Comparison of ENCODE assay signal across 9 cellular contexts in genomic region chr9:37080165-37080627, GRCh38. TPM values are rescaled to one million over a fixed set of nuclear protein-coding genes. Genes with fewer than 3 reads are reported as not detected.
A peak's percentile ranks its signal among the peaks of the same experiment; 100 is the strongest.
DNase-seq lines count a peak whose midpoint lies in the region; ATAC-seq and TF ChIP-seq lines count a peak whose summit lies in the region.
"Not testable (repeated sequence)": the region's sequence is repeated elsewhere in the genome, so short reads cannot be mapped to it uniquely, and the experiment has no call there.
"Had no signal": no experiment of that assay in that cellular context is flagged by ENCODE, and none has a peak within 500 bp of the region (broad histone marks: within the 10 kb centered on the region; RNA-seq: fewer than 3 reads in every experiment).

No MANE protein-coding gene starts in this region.

- peak overlapping the region; percentile 85 to 92 for H3K4me3 ChIP-seq in CD4-positive, alpha-beta memory T cell (ENCODE audit: low read length in 2 of 2)
- peak overlapping the region; percentile 64 for H3K4me3 ChIP-seq in RWPE2 (ENCODE audit: severe bottlenecking)
- peak overlapping the region; percentile 85 to 88 for H3K4me3 ChIP-seq in ascending aorta
- H3K4me3 ChIP-seq in foreskin fibroblast (ENCODE audit: low read depth in 1 of 2, low read length in 2 of 2) = peak overlapping the region; percentile 86 to 96
- H3K4me3 ChIP-seq in mucosa of descending colon = peak overlapping the region; percentile 45

- H3K27me3 ChIP-seq in CD4-positive, alpha-beta memory T cell (ENCODE audit: insufficient read depth, low read length); RWPE2 (ENCODE audit: insufficient read depth, poor library complexity, severe bottlenecking); ascending aorta: not testable (repeated sequence)

- H3K27ac Mint-ChIP-seq in CD4-positive, alpha-beta memory T cell = peak overlapping the region; percentile 95 to 99 (median 98)
- H3K27ac Mint-ChIP-seq in stimulated activated memory B cell treated with anti-CD40 and anti-IgM and Interleukin-4, amounts not matched to agents 10 μg/mL and 1 μg/mL and 100 μg/mL, for 72 hours = peak overlapping the region; percentile 97

- H3K27me3 Mint-ChIP-seq in CD4-positive, alpha-beta memory T cell; stimulated activated memory B cell treated with anti-CD40 and anti-IgM and Interleukin-4, amounts not matched to agents 10 μg/mL and 1 μg/mL and 100 μg/mL, for 72 hours: not testable (repeated sequence)

- H3K4me1 ChIP-seq in CD4-positive, alpha-beta memory T cell (ENCODE audit: insufficient read depth, low read length) = peaks cover 48% of the 10 kb centered on the region
- not testable (repeated sequence) for H3K4me1 ChIP-seq in RWPE2 (ENCODE audit: insufficient read depth, poor library complexity, severe bottlenecking); ascending aorta; mucosa of descending colon (ENCODE audit: low read depth)

- POLR2A ChIA-PET in CD4-positive, alpha-beta memory T cell (lab: Charles Lee; ENCODE audit: partially characterized antibody) = interaction anchor here (0.7 to 4.3 kb wide), 11 partner anchors 9 to 822 kb away, joined by 3 to 111 read pairs (median 4); partner anchors contain the start of genes GNE, TOMM5, ZBTB5 and ZCCHC7

- DNase-seq in CD4-positive, alpha-beta memory T cell; RWPE2 (ENCODE audit: low spot score): not testable (repeated sequence)
- DNase-seq in ascending aorta (ENCODE audit: low spot score in 2 of 2) (peak in 1 of 2 donors; percentile 70), foreskin fibroblast (peak in 1 of 2 donors; percentile 40), mucosa of descending colon (peak in 2 of 3 donors; percentile 49 to 67)

- CTCF ChIA-PET in CD4-positive, alpha-beta memory T cell (lab: Charles Lee; ENCODE audit: partially characterized antibody) = interaction anchor here (0.8 to 2.5 kb wide), 3 partner anchors 39 to 43 kb away, joined by 3 to 8 read pairs (median 4); partner anchors contain the start of gene ZCCHC7

- ATAC-seq in GM21576 (IDR thresholded peaks at IDR 0.05; ENCODE audit: unreplicated experiment) (peak; percentile 19), HG03432 (IDR thresholded peaks at IDR 0.05; ENCODE audit: unreplicated experiment) (peak; percentile 23), RWPE2 (ENCODE audit: low read depth) (peak; percentile 53), mucosa of descending colon (peak; percentile 54)
- not testable (repeated sequence) for ATAC-seq in stimulated activated memory B cell treated with anti-CD40 and anti-IgM and Interleukin-4, amounts not matched to agents 10 μg/mL and 1 μg/mL and 100 μg/mL, for 72 hours

- H3K9me3 Mint-ChIP-seq in CD4-positive, alpha-beta memory T cell; stimulated activated memory B cell treated with anti-CD40 and anti-IgM and Interleukin-4, amounts not matched to agents 10 μg/mL and 1 μg/mL and 100 μg/mL, for 72 hours: not testable (repeated sequence)

- TF ChIP-seq CTCF in RWPE2 (IDR thresholded peaks at IDR 0.05; ENCODE audit: poor library complexity, severe bottlenecking); ascending aorta (IDR thresholded peaks at IDR 0.05); foreskin fibroblast (IDR thresholded peaks at IDR 0.05; ENCODE audit: low read depth, low read length); mucosa of descending colon (IDR thresholded peaks at IDR 0.05): not testable (repeated sequence)

- peak overlapping the region; percentile 89 to 98 (median 96) for H3K4me3 Mint-ChIP-seq in CD4-positive, alpha-beta memory T cell
- peak overlapping the region; percentile 98 for H3K4me3 Mint-ChIP-seq in stimulated activated memory B cell treated with anti-CD40 and anti-IgM and Interleukin-4, amounts not matched to agents 10 μg/mL and 1 μg/mL and 100 μg/mL, for 72 hours

- H3K36me3 Mint-ChIP-seq in CD4-positive, alpha-beta memory T cell = peaks cover 12 to 21% of the 10 kb centered on the region in 2 donors
- H3K36me3 Mint-ChIP-seq in stimulated activated memory B cell treated with anti-CD40 and anti-IgM and Interleukin-4, amounts not matched to agents 10 μg/mL and 1 μg/mL and 100 μg/mL, for 72 hours = peaks cover 15% of the 10 kb centered on the region

- H3K27ac ChIP-seq in CD4-positive, alpha-beta memory T cell (ENCODE audit: low read depth, low read length) = peak overlapping the region; percentile 98
- H3K27ac ChIP-seq in RWPE2 (ENCODE audit: poor library complexity, severe bottlenecking) (peak overlapping the region; percentile 17), ascending aorta (peak overlapping the region; percentile 90 to 91)

- H3K36me3 ChIP-seq in CD4-positive, alpha-beta memory T cell (ENCODE audit: insufficient read depth, low read length); RWPE2 (ENCODE audit: low read depth); ascending aorta; mucosa of descending colon (ENCODE audit: low read depth): not testable (repeated sequence)

- intact Hi-C loops in CD4-positive, alpha-beta memory T cell (cut with micrococcal nuclease); ascending aorta (cut with DNase I); mucosa of descending colon (cut with DNase I, micrococcal nuclease): not testable (repeated sequence)

- peaks cover 27 to 64% (median 49%) of the 10 kb centered on the region in 4 donors for H3K4me1 Mint-ChIP-seq in CD4-positive, alpha-beta memory T cell
- H3K4me1 Mint-ChIP-seq in stimulated activated memory B cell treated with anti-CD40 and anti-IgM and Interleukin-4, amounts not matched to agents 10 μg/mL and 1 μg/mL and 100 μg/mL, for 72 hours = peaks cover 67% of the 10 kb centered on the region

- not testable (repeated sequence) for H3K9me3 ChIP-seq in CD4-positive, alpha-beta memory T cell (ENCODE audit: control insufficient read depth in 1 of 2, low read length in 2 of 2); RWPE2 (ENCODE audit: severe bottlenecking); ascending aorta; mucosa of descending colon

RNA-seq across cellular contexts. Expression of gene ZCCHC7, which starts 40.2 kb away (rescaled TPM):
- 10 to 100 TPM; 41.9 to 43.9 TPM for total RNA-seq in CD4-positive, alpha-beta memory T cell
- 10 to 100 TPM; 30.1 to 35.8 TPM for polyA plus RNA-seq in CD4-positive, alpha-beta memory T cell
- total RNA-seq in ascending aorta = 25.1 TPM
- total RNA-seq in mucosa of descending colon = 10 to 100 TPM; 18.3 to 25.7 (median 19.7) TPM

RNA-seq across cellular contexts. Expression of gene PAX5, which starts 46.1 kb away (rescaled TPM):
- not detected for total RNA-seq in CD4-positive, alpha-beta memory T cell
- polyA plus RNA-seq in CD4-positive, alpha-beta memory T cell = under 1 TPM in 1 of 2 donors, not detected in 1; 0.32 TPM
- total RNA-seq in ascending aorta (not detected), mucosa of descending colon (under 1 TPM in 2 of 3 donors, not detected in 1; 0.29 to 0.32 TPM)
- total RNA-seq: H4 had no signal

Comparison
In these comparisons a context has a peak if more than half of its experiments do, and no peak if none do; other contexts are left out.
1. H3K27ac ChIP-seq: peak in every context shown above with its lines; median percentile 98 in CD4-positive, alpha-beta memory T cell; 90 in ascending aorta; 17 in RWPE2.